Comparison of ENCODE assay signal across 22 cellular contexts in the genomic region with DNA sequence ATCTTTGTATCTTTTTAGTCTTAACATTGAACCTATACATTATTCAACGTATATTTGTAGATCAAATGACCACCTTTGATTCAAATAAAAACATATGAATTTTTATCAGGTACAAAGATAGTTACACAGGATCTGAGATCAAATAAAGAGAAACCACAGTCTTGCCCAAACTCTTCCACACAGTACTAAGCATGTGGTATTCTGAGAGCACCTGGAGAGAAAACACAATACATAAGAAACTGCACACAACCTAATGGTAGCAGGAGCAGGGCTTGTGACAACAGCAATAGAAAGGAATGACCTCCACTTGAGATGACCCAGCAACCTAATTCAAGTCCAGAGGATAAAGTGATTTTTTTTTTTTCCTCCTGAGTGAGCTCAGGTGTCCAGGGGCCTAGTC. TPM values are rescaled to one million over a fixed set of nuclear protein-coding genes. Genes with fewer than 3 reads are reported as not detected.
DNase-seq lines count a peak whose midpoint lies in the region; ATAC-seq, FAIRE-seq and TF ChIP-seq lines count a peak whose summit lies in the region.
"Had no signal": no experiment of that assay in that cellular context is flagged by ENCODE, and none has a peak within 500 bp of the region (broad histone marks: within the 10 kb centered on the region; RNA-seq: fewer than 3 reads in every experiment).

No MANE protein-coding gene starts in this region.

- H3K79me2 ChIP-seq in keratinocyte (ENCODE audit: control insufficient read depth, insufficient read depth, low read length), result peaks cover 9% of the 10 kb centered on the region

- H3K27me3 ChIP-seq in keratinocyte (ENCODE audit: control insufficient read depth, extremely low read depth, insufficient read depth, low read length) (no peaks in the 10 kb centered on the region), MG63 (no peaks in the 10 kb centered on the region)
- H3K27me3 ChIP-seq: BLaER1 had no signal

- H3K4me2 ChIP-seq in keratinocyte (ENCODE audit: control insufficient read depth, extremely low read depth, insufficient read depth, low read depth, low read length), result no peak overlapping the region
- H3K4me2 ChIP-seq: BLaER1 had no signal

- no peak for TF ChIP-seq CTCF in keratinocyte (optimal IDR thresholded peaks at IDR 0.05 in 1 of 3, IDR thresholded peaks at IDR 0.05 in 1 of 3, conservative IDR thresholded peaks at IDR 0.05 in 1 of 3; ENCODE audit: extremely low read depth in 1 of 3, insufficient read depth in 2 of 3, low read length in 3 of 3)

- peak; percentile 37 for ATAC-seq in GM21360 (IDR thresholded peaks at IDR 0.05; ENCODE audit: unreplicated experiment)
- no peak for ATAC-seq in GM21737 (IDR thresholded peaks at IDR 0.05; ENCODE audit: unreplicated experiment)

- H3K27ac ChIP-seq in keratinocyte (ENCODE audit: control insufficient read depth, insufficient read depth, low read length), result no peak overlapping the region
- H3K27ac ChIP-seq: 22Rv1, BLaER1, SJSA1 had no signal

- peak; percentile 31 for DNase-seq in NCI-H2107 treated with DMSO at 0.1 percent for 48 hours (lab: John Stamatoyannopoulos, UW; ENCODE audit: unreplicated experiment)
- DNase-seq in NCI-H2107 (lab: John Stamatoyannopoulos, UW), result no peak
- peak; percentile 12 for DNase-seq in NCI-H69 (lab: John Stamatoyannopoulos, UW)
- no peak for DNase-seq in keratinocyte (ENCODE audit: low read depth, low spot score)
- DNase-seq in MG63, result no peak
- DNase-seq in AG20443 (ENCODE audit: low spot score), result no peak
- DNase-seq: CD4-positive, CD25-positive, alpha-beta regulatory T cell; H7; KG1; NCI-H1092 treated with DMSO at 0.1 percent for 48 hours; NCI-H1436; NCI-H187 treated with DMSO at 0.1 percent for 48 hours; NCI-H446 treated with DMSO at 0.1 percent for 48 hours; NCI-H526; Right ventricle myocardium superior; RPMI8226 had no signal

- H3K36me3 ChIP-seq in keratinocyte (ENCODE audit: control insufficient read depth in 2 of 2, extremely low read depth in 1 of 2, insufficient read depth in 2 of 2, low read length in 2 of 2), result no peaks in the 10 kb centered on the region
- H3K36me3 ChIP-seq in MG63, result no peaks in the 10 kb centered on the region
- H3K36me3 ChIP-seq: BLaER1, SJSA1 had no signal

- H3K9ac ChIP-seq in keratinocyte (ENCODE audit: control insufficient read depth, extremely low read depth, insufficient read depth, low read length), result no peak overlapping the region
- H3K9ac ChIP-seq: BLaER1 had no signal

- no peaks in the 10 kb centered on the region for H3K9me1 ChIP-seq in keratinocyte (ENCODE audit: control insufficient read depth, extremely low read depth, insufficient read depth, low read length)

- peak; percentile 17 for FAIRE-seq in keratinocyte (lab: Jason Lieb, UNC)
- FAIRE-seq: D721Med had no signal

- no peaks in the 10 kb centered on the region for H4K20me1 ChIP-seq in keratinocyte (ENCODE audit: control insufficient read depth, extremely low read depth, insufficient read depth, low read length)
- H4K20me1 ChIP-seq: BLaER1 had no signal

- H3K4me3 ChIP-seq in keratinocyte (ENCODE audit: control insufficient read depth in 2 of 3, extremely low read depth in 1 of 3, insufficient read depth in 2 of 3, low read depth in 1 of 3, low read length in 3 of 3), result no peak overlapping the region
- H3K4me3 ChIP-seq in MG63, result no peak overlapping the region
- H3K4me3 ChIP-seq: BLaER1, SJSA1 had no signal

- dilution Hi-C loops in keratinocyte (cut with MboI; ENCODE audit: extremely low pct_ligation_motif_present, low sequenced_read_pairs), result no loop called here

- H3K4me1 ChIP-seq in keratinocyte (ENCODE audit: control insufficient read depth, extremely low read depth, insufficient read depth, low read length), result peaks cover 46% of the 10 kb centered on the region
- H3K4me1 ChIP-seq: SJSA1 had no signal

- H3K9me3 ChIP-seq in keratinocyte (ENCODE audit: control insufficient read depth, low read depth, low read length) (no peaks in the 10 kb centered on the region), MG63 (no peaks in the 10 kb centered on the region)
- H3K9me3 ChIP-seq: BLaER1, SJSA1 had no signal

- H2AFZ ChIP-seq in keratinocyte (ENCODE audit: control insufficient read depth, low read length), result peak overlapping the region; percentile 21

RNA-seq across cellular contexts. Expression of a gene that starts 6.5 kb away (rescaled TPM):
- 9.5 to 17.5 TPM (median 15.9 TPM) in 3 replicates for polyA plus RNA-seq in keratinocyte
- 25.5 TPM for polyA plus RNA-seq in keratinocyte (2011; ENCODE audit: low read depth)
- 14.2 and 23.6 TPM in 2 replicates for polyA plus RNA-seq in keratinocyte (2011; cell fraction: cytosol; rRNA removed)
- polyA plus RNA-seq in keratinocyte (2011; cell fraction: nucleus; rRNA removed), result 12.6 and 15.4 TPM in 2 replicates
- 22.6 and 35.5 TPM in 2 replicates for polyA plus RNA-seq in keratinocyte (2012; ENCODE audit: low replicate concordance)
- 6.2 to 11.4 TPM (median 6.9 TPM) in 3 replicates for polyA minus RNA-seq in keratinocyte
- 9.4 TPM for polyA minus RNA-seq in keratinocyte (2011; cell fraction: cytosol; rRNA and poly(A)+ RNA removed)
- polyA minus RNA-seq in keratinocyte (2011; cell fraction: nucleus; rRNA and poly(A)+ RNA removed), result 10.4 and 19.6 TPM in 2 replicates
- total RNA-seq in MG63 (2014; rRNA removed; shearing (Covaris generic); ENCODE audit: low replicate concordance), result 1.4 TPM in 2 replicates

Comparison
In these comparisons a context has a peak if more than half of its experiments do, and no peak if none do; other contexts are left out.
1. DNase-seq: peak in NCI-H2107 treated with DMSO at 0.1 percent for 48 hours (single experiment) and NCI-H69 (single experiment); none in NCI-H2107 (single experiment), keratinocyte (single experiment), MG63 (single experiment) and AG20443 (single experiment).